8 cellular contexts compared by ENCODE assay signal in genomic region chr20:33731693-33732165, GRCh38. TPM values are rescaled to one million over a fixed set of nuclear protein-coding genes. Genes with fewer than 3 reads are reported as not detected.
A peak's percentile ranks its signal among the peaks of the same experiment; 100 is the strongest.
DNase-seq lines count a peak whose midpoint lies in the region; ATAC-seq and TF ChIP-seq lines count a peak whose summit lies in the region.

Gene ZNF341, plus strand, starts transcription at chr20:33731996. Its CDS starts 26 bp downstream, at chr20:33732022.

- TF ChIP-seq CTCF in GM12872 (IDR thresholded peaks at IDR 0.05; ENCODE audit: insufficient read depth, low read depth, low read length): peak; percentile 77
- peak; percentile 75 for TF ChIP-seq CTCF in NB4 (IDR thresholded peaks at IDR 0.05; ENCODE audit: low read depth, low read length)
- peak; percentile 84 for TF ChIP-seq CTCF in SU-DHL-6 (IDR thresholded peaks at IDR 0.05; ENCODE audit: insufficient read depth, low read length, poor library complexity, severe bottlenecking)
- peak; percentile 99 for TF ChIP-seq CTCF in hepatocyte (IDR thresholded peaks at IDR 0.05; ENCODE audit: poor library complexity)

- peak within 1 kb of the TSS; percentile 80 for H3K9ac ChIP-seq in SU-DHL-6 (ENCODE audit: low read length)

- no peaks in the 10 kb centered on the region for H3K27me3 Mint-ChIP-seq in activated naive CD8-positive, alpha-beta T cell treated with anti-CD3 and anti-CD28 coated beads, Interleukin-2, amount 10 ng/mL, durations not matched to agents 7 days and 5 days

- peak within 1 kb of the TSS; percentile 71 for H3K4me3 ChIP-seq in NB4 (ENCODE audit: low read depth, low read length)
- peak within 1 kb of the TSS; percentile 60 for H3K4me3 ChIP-seq in SU-DHL-6 (ENCODE audit: insufficient read depth, low read length, poor library complexity, severe bottlenecking)
- H3K4me3 ChIP-seq in hepatocyte: peak within 1 kb of the TSS; percentile 48

- H3K4me1 Mint-ChIP-seq in activated naive CD8-positive, alpha-beta T cell treated with anti-CD3 and anti-CD28 coated beads, Interleukin-2, amount 10 ng/mL, durations not matched to agents 7 days and 5 days: peaks cover 18% of the 10 kb centered on the region

- H4K20me1 ChIP-seq in SU-DHL-6 (ENCODE audit: low read depth, low read length) (no peaks in the 10 kb centered on the region), hepatocyte (ENCODE audit: insufficient read depth, poor library complexity, severe bottlenecking) (no peaks in the 10 kb centered on the region)

- ATAC-seq in HG02610 (IDR thresholded peaks at IDR 0.05; ENCODE audit: unreplicated experiment): peak; percentile 74
- peak; percentile 86 for ATAC-seq in activated naive CD8-positive, alpha-beta T cell treated with anti-CD3 and anti-CD28 coated beads, Interleukin-2, amount 10 ng/mL, durations not matched to agents 7 days and 5 days (ENCODE audit: low read depth)
- peak; percentile 85 for ATAC-seq in sciatic nerve

- no peak for TF ChIP-seq POLR2A in NB4 (IDR thresholded peaks at IDR 0.05; ENCODE audit: extremely low read depth, insufficient read length)

- peaks cover 30% of the 10 kb centered on the region for H3F3A ChIP-seq in SU-DHL-6 (ENCODE audit: insufficient read depth)

- H3K36me3 Mint-ChIP-seq in activated naive CD8-positive, alpha-beta T cell treated with anti-CD3 and anti-CD28 coated beads, Interleukin-2, amount 10 ng/mL, durations not matched to agents 7 days and 5 days: peaks cover 15% of the 10 kb centered on the region

- no peaks in the 10 kb centered on the region for H3K9me2 ChIP-seq in SU-DHL-6 (replicated peaks; ENCODE audit: insufficient read depth, low read length)
- H3K9me2 ChIP-seq in hepatocyte (replicated peaks; ENCODE audit: insufficient read depth): no peaks in the 10 kb centered on the region

- intact Hi-C loops in sciatic nerve (cut with DNase I): loop anchor here (10.0 kb wide), 1 partner anchor 47 kb away; the partner anchor contains the start of gene E2F1

- H3K9me3 ChIP-seq in SU-DHL-6 (ENCODE audit: insufficient read depth, low read length): peaks cover 14% of the 10 kb centered on the region; the same call in 1 of the 2 replicates
- H3K9me3 ChIP-seq in hepatocyte (ENCODE audit: low read depth): peaks cover 4% of the 10 kb centered on the region

- no peaks in the 10 kb centered on the region; the same call in 1 of the 2 replicates for H3K79me2 ChIP-seq in SU-DHL-6 (ENCODE audit: insufficient read depth, low read length)
- no peaks in the 10 kb centered on the region for H3K79me2 ChIP-seq in hepatocyte

- H3K27me3 ChIP-seq in SU-DHL-6 (ENCODE audit: low read length): no peaks in the 10 kb centered on the region
- H3K27me3 ChIP-seq in hepatocyte: no peaks in the 10 kb centered on the region

- H3K4me3 Mint-ChIP-seq in activated naive CD8-positive, alpha-beta T cell treated with anti-CD3 and anti-CD28 coated beads, Interleukin-2, amount 10 ng/mL, durations not matched to agents 7 days and 5 days: peak within 1 kb of the TSS; percentile 87

- peaks cover 26% of the 10 kb centered on the region for H3K4me1 ChIP-seq in hepatocyte (ENCODE audit: insufficient read depth)

- H2AFZ ChIP-seq in SU-DHL-6 (ENCODE audit: low read depth, low read length, severe bottlenecking): peak within 1 kb of the TSS; percentile 79
- peak within 1 kb of the TSS; percentile 91 for H2AFZ ChIP-seq in hepatocyte

- 13% methylated on average over 38 of the region's 57 CpGs for WGBS in hepatocyte (ENCODE audit: low lambda C conversion rate, missing lambda C conversion rate)

- H3K27ac ChIP-seq in SU-DHL-6 (ENCODE audit: low read depth, low read length) (peak within 1 kb of the TSS; percentile 98), hepatocyte (peak within 1 kb of the TSS; percentile 95)

- DNase-seq in NB4 (ENCODE audit: low read depth) (peak; percentile 95), hepatocyte (ENCODE audit: low spot score) (peak; percentile 97), sciatic nerve (ENCODE audit: low spot score) (peak; percentile 92), RPMI8226 (no peak)
- DNase-seq in activated naive CD8-positive, alpha-beta T cell treated with anti-CD3 and anti-CD28 coated beads, Interleukin-2, amount 10 ng/mL, durations not matched to agents 7 days and 5 days: no peak

- H3K4me2 ChIP-seq in SU-DHL-6 (ENCODE audit: low read depth, low read length, poor library complexity, severe bottlenecking): peak within 1 kb of the TSS; percentile 91
- H3K4me2 ChIP-seq in hepatocyte: peak within 1 kb of the TSS; percentile 89

- peak within 1 kb of the TSS; percentile 90 for H3K27ac Mint-ChIP-seq in activated naive CD8-positive, alpha-beta T cell treated with anti-CD3 and anti-CD28 coated beads, Interleukin-2, amount 10 ng/mL, durations not matched to agents 7 days and 5 days

- POLR2A ChIA-PET in activated naive CD8-positive, alpha-beta T cell treated with anti-CD3 and anti-CD28 coated beads, Interleukin-2, amount 10 ng/mL, durations not matched to agents 7 days and 5 days (lab: Charles Lee): interaction anchor here (0.9 to 4.3 kb wide), 16 partner anchors 10 to 380 kb away, joined by 3 to 24 read pairs (median 7); partner anchors contain the start of genes ACTL10, C20orf144, EIF2S2 and NECAB3

- H3K36me3 ChIP-seq in SU-DHL-6 (ENCODE audit: low read length): peaks cover 2% of the 10 kb centered on the region; the same call in 1 of the 2 replicates
- no peaks in the 10 kb centered on the region for H3K36me3 ChIP-seq in hepatocyte (replicated peaks; ENCODE audit: insufficient read depth, low read depth)

- H3K9me3 Mint-ChIP-seq in activated naive CD8-positive, alpha-beta T cell treated with anti-CD3 and anti-CD28 coated beads, Interleukin-2, amount 10 ng/mL, durations not matched to agents 7 days and 5 days: peaks cover 8% of the 10 kb centered on the region

RNA-seq across cellular contexts. Expression of gene ZNF341, which starts in this region (rescaled TPM):
- 1 to 10 TPM; 5.1 to 5.7 TPM for total RNA-seq in activated naive CD8-positive, alpha-beta T cell treated with anti-CD3 and anti-CD28 coated beads, Interleukin-2, amount 10 ng/mL, durations not matched to agents 7 days and 5 days
- 1.2 and 2.3 TPM in 2 replicates for total RNA-seq in hepatocyte
- polyA plus RNA-seq in hepatocyte: 3.1 and 3.6 TPM in 2 replicates
- total RNA-seq in sciatic nerve: 4.7 TPM

Comparison
In these comparisons a context has a peak if more than half of its experiments do, and no peak if none do; other contexts are left out.
1. DNase-seq: peak in NB4 (single experiment), hepatocyte (single experiment) and sciatic nerve (single experiment); none in activated naive CD8-positive, alpha-beta T cell treated with anti-CD3 and anti-CD28 coated beads, Interleukin-2, amount 10 ng/mL, durations not matched to agents 7 days and 5 days (single experiment) and RPMI8226 (single experiment).
2. Peak in every context shown above with its lines, with median percentiles within 50 percentile points of each other: CTCF ChIP-seq, ATAC-seq and H3K4me3 ChIP-seq.